Comparison of ENCODE assay signal across 24 cellular contexts in the genomic region with DNA sequence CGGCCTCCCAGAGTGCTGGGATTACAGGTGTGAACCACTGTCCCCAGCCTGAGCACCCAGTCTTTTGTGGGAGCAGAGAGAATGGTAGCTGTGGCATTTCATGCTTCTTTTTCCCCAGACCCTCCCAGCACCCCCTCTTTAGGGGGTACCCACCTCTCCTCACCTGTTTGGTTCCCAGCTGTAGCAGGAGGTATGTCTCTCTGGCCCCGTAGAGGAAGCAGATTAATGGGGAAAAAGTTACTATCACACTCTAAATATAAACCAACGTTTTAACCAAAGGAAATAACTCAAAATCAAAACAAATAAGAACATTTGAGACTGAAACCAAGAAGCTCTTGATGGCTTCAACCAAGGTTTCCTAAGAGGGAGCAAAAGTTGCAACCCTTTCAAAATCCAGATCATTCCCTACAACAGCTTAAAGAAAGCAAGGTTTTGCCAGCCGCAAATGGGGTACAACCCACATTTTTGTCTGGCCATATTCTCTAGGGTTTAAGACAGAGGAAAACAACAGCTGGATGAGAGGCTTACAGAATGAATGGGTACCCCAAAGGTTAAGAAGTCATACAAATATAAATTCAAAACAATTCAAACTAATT. TPM values are rescaled to one million over a fixed set of nuclear protein-coding genes. Genes with fewer than 3 reads are reported as not detected.
DNase-seq lines count a peak whose midpoint lies in the region; ATAC-seq, FAIRE-seq and TF ChIP-seq lines count a peak whose summit lies in the region.
"Had no signal": no experiment of that assay in that cellular context is flagged by ENCODE, and none has a peak within 500 bp of the region (broad histone marks: within the 10 kb centered on the region; RNA-seq: fewer than 3 reads in every experiment).

No MANE protein-coding gene starts in this region.

- no peaks in the 10 kb centered on the region for H3F3A ChIP-seq in neural progenitor cell (ENCODE audit: low read depth)
- H3F3A ChIP-seq in PC-9 (ENCODE audit: insufficient read depth, low read depth) = no peaks in the 10 kb centered on the region

- TF ChIP-seq CTCF in neural progenitor cell (IDR thresholded peaks at IDR 0.05) (no peak), PC-9 (conservative IDR thresholded peaks at IDR 0.05) (no peak)

- H3K9me3 ChIP-seq in neural progenitor cell (ENCODE audit: low read depth) (no peaks in the 10 kb centered on the region), PC-9 (ENCODE audit: insufficient read depth, low read depth) (no peaks in the 10 kb centered on the region)
- H3K9me3 ChIP-seq: adrenal gland, gastroesophageal sphincter, spleen, tibial nerve had no signal

- H3K79me2 ChIP-seq in neural progenitor cell (ENCODE audit: low read depth) (no peaks in the 10 kb centered on the region), PC-9 (ENCODE audit: low read depth) (no peaks in the 10 kb centered on the region)

- H3K4me3 Mint-ChIP-seq in T-helper 2 cell treated with Interferon-gamma antibody and Interleukin-4, amounts not matched to agents 5 μg/mL and 100 μg/mL, for 36 hours = peak overlapping the region; percentile 74
- peak overlapping the region; percentile 73 for H3K4me3 Mint-ChIP-seq in activated CD8-positive, alpha-beta T cell treated with anti-CD3 and anti-CD28 coated beads, Interleukin-2, amount 10 ng/mL, durations not matched to agents 7 days and 5 days
- H3K4me3 Mint-ChIP-seq in naive thymus-derived CD8-positive, alpha-beta T cell = peak overlapping the region; percentile 57 to 90 (median 79)
- H3K4me3 Mint-ChIP-seq in neural progenitor cell = no peak overlapping the region
- H3K4me3 Mint-ChIP-seq: neural crest cell had no signal

- CTCF ChIA-PET in activated CD8-positive, alpha-beta T cell treated with anti-CD3 and anti-CD28 coated beads, Interleukin-2, amount 10 ng/mL, durations not matched to agents 7 days and 5 days (lab: Charles Lee) = interaction anchor here (0.9 to 5.4 kb wide), 5 partner anchors 12 to 84 kb away, joined by 3 to 21 read pairs (median 7); a partner anchor contains a TSS
- CTCF ChIA-PET in PC-9 (lab: Charles Lee) = no interaction called here

- H4K20me1 ChIP-seq in neural progenitor cell (ENCODE audit: low read depth) (no peaks in the 10 kb centered on the region), PC-9 (ENCODE audit: insufficient read depth) (no peaks in the 10 kb centered on the region)

- no peak overlapping the region for H3K9ac ChIP-seq in neural progenitor cell
- H3K9ac ChIP-seq: GM23248 had no signal

- intact Hi-C loops in PC-9 (cut with micrococcal nuclease; ENCODE audit: unreplicated experiment) = no loop called here

- H2AFZ ChIP-seq in neural progenitor cell (replicated peaks) (no peak overlapping the region), PC-9 (no peak overlapping the region)
- H2AFZ ChIP-seq: GM23248 had no signal

- peak; percentile 66 for ATAC-seq in activated CD8-positive, alpha-beta T cell treated with anti-CD3 and anti-CD28 coated beads, Interleukin-2, amount 10 ng/mL, durations not matched to agents 7 days and 5 days
- ATAC-seq in naive thymus-derived CD8-positive, alpha-beta T cell = peak in 1 of 2 donors; percentile 28
- ATAC-seq: gastroesophageal sphincter, left colon had no signal

- H3K27me3 Mint-ChIP-seq in T-helper 2 cell treated with Interferon-gamma antibody and Interleukin-4, amounts not matched to agents 5 μg/mL and 100 μg/mL, for 36 hours (ENCODE audit: low read depth) = no peaks in the 10 kb centered on the region
- no peaks in the 10 kb centered on the region for H3K27me3 Mint-ChIP-seq in activated CD8-positive, alpha-beta T cell treated with anti-CD3 and anti-CD28 coated beads, Interleukin-2, amount 10 ng/mL, durations not matched to agents 7 days and 5 days (ENCODE audit: low read depth)
- no peaks in the 10 kb centered on the region for H3K27me3 Mint-ChIP-seq in naive thymus-derived CD8-positive, alpha-beta T cell
- H3K27me3 Mint-ChIP-seq in neural progenitor cell (ENCODE audit: insufficient read depth, low read depth) = no peaks in the 10 kb centered on the region

- DNase-seq in T-helper 2 cell treated with Interferon-gamma antibody and Interleukin-4, amounts not matched to agents 5 μg/mL and 100 μg/mL, for 36 hours (ENCODE audit: low spot score) = no peak
- no peak for DNase-seq in T-helper 2 cell
- DNase-seq in GM19239 (ENCODE audit: insufficient read length, low spot score) = no peak
- no peak for DNase-seq in activated CD8-positive, alpha-beta T cell treated with anti-CD3 and anti-CD28 coated beads, Interleukin-2, amount 10 ng/mL, durations not matched to agents 7 days and 5 days
- no peak for DNase-seq in naive thymus-derived CD8-positive, alpha-beta T cell
- no peak for DNase-seq in neural progenitor cell (ENCODE audit: low spot score)
- no peak for DNase-seq in PC-9
- DNase-seq in nucleus accumbens (lab: John Stamatoyannopoulos, UW) = no peak
- DNase-seq: 8988T, adrenal gland, DMS153, erythroblast, GF-D8, GM23248, IMR-90, left colon, NCI-H187 treated with DMSO at 0.1 percent for 48 hours, spleen, SW 1271 had no signal

- peak overlapping the region; percentile 77 for H3K27ac Mint-ChIP-seq in T-helper 2 cell treated with Interferon-gamma antibody and Interleukin-4, amounts not matched to agents 5 μg/mL and 100 μg/mL, for 36 hours
- H3K27ac Mint-ChIP-seq in activated CD8-positive, alpha-beta T cell treated with anti-CD3 and anti-CD28 coated beads, Interleukin-2, amount 10 ng/mL, durations not matched to agents 7 days and 5 days = peak overlapping the region; percentile 85
- H3K27ac Mint-ChIP-seq in naive thymus-derived CD8-positive, alpha-beta T cell = peak overlapping the region in 9 of 10 donors; percentile 36 to 92 (median 87)
- no peak overlapping the region for H3K27ac Mint-ChIP-seq in neural progenitor cell

- H3K36me3 ChIP-seq in neural progenitor cell = no peaks in the 10 kb centered on the region
- no peaks in the 10 kb centered on the region for H3K36me3 ChIP-seq in PC-9 (ENCODE audit: low read depth)
- H3K36me3 ChIP-seq: adrenal gland, gastroesophageal sphincter, tibial nerve had no signal

- POLR2A ChIA-PET in activated CD8-positive, alpha-beta T cell treated with anti-CD3 and anti-CD28 coated beads, Interleukin-2, amount 10 ng/mL, durations not matched to agents 7 days and 5 days (lab: Charles Lee) = interaction anchor here (0.9 to 2.2 kb wide), 5 partner anchors 12 to 65 kb away, joined by 3 to 14 read pairs (median 4); a partner anchor contains a TSS
- POLR2A ChIA-PET in naive thymus-derived CD8-positive, alpha-beta T cell (lab: Charles Lee) = interaction anchor here (0.8 to 1.2 kb wide), 4 partner anchors 13 to 84 kb away, joined by 3 to 5 read pairs (median 3); a partner anchor contains a TSS
- POLR2A ChIA-PET in PC-9 (lab: Charles Lee; ENCODE audit: unreplicated experiment) = no interaction called here

- peaks cover 68% of the 10 kb centered on the region for H3K36me3 Mint-ChIP-seq in T-helper 2 cell treated with Interferon-gamma antibody and Interleukin-4, amounts not matched to agents 5 μg/mL and 100 μg/mL, for 36 hours (ENCODE audit: low read depth)
- peaks cover 71% of the 10 kb centered on the region for H3K36me3 Mint-ChIP-seq in activated CD8-positive, alpha-beta T cell treated with anti-CD3 and anti-CD28 coated beads, Interleukin-2, amount 10 ng/mL, durations not matched to agents 7 days and 5 days (ENCODE audit: low read depth)
- H3K36me3 Mint-ChIP-seq in naive thymus-derived CD8-positive, alpha-beta T cell = peaks cover 0 to 57% (median 16%) of the 10 kb centered on the region in 3 donors
- no peaks in the 10 kb centered on the region for H3K36me3 Mint-ChIP-seq in neural progenitor cell

- no peak overlapping the region for H3K4me3 ChIP-seq in neural progenitor cell
- H3K4me3 ChIP-seq in PC-9 = no peak overlapping the region
- H3K4me3 ChIP-seq: adrenal gland, gastroesophageal sphincter, GM23248, tibial nerve had no signal

- no peaks in the 10 kb centered on the region for H3K9me2 ChIP-seq in PC-9 (ENCODE audit: insufficient read depth)

- H3K4me1 Mint-ChIP-seq in T-helper 2 cell treated with Interferon-gamma antibody and Interleukin-4, amounts not matched to agents 5 μg/mL and 100 μg/mL, for 36 hours (ENCODE audit: low read depth) = peaks cover 76% of the 10 kb centered on the region
- H3K4me1 Mint-ChIP-seq in activated CD8-positive, alpha-beta T cell treated with anti-CD3 and anti-CD28 coated beads, Interleukin-2, amount 10 ng/mL, durations not matched to agents 7 days and 5 days (ENCODE audit: low read depth) = peaks cover 83% of the 10 kb centered on the region
- H3K4me1 Mint-ChIP-seq in naive thymus-derived CD8-positive, alpha-beta T cell = peaks cover 26 to 87% (median 76%) of the 10 kb centered on the region in 4 donors
- peaks cover 2% of the 10 kb centered on the region for H3K4me1 Mint-ChIP-seq in neural progenitor cell
- H3K4me1 Mint-ChIP-seq: neural crest cell had no signal

- H3K4me2 ChIP-seq in neural progenitor cell = no peak overlapping the region
- H3K4me2 ChIP-seq in PC-9 = no peak overlapping the region

- H3K27me3 ChIP-seq in neural progenitor cell = no peaks in the 10 kb centered on the region
- H3K27me3 ChIP-seq in PC-9 (ENCODE audit: insufficient read depth, low read depth) = no peaks in the 10 kb centered on the region; the same call in 1 of the 2 replicates
- H3K27me3 ChIP-seq: adrenal gland, gastroesophageal sphincter, spleen, tibial nerve had no signal

- BruUV-seq in PC-9 (replicated peaks; lab: Mats Ljungman, UMichigan) = no TSS peak

- no peak overlapping the region for H3K27ac ChIP-seq in neural progenitor cell
- no peak overlapping the region for H3K27ac ChIP-seq in PC-9
- H3K27ac ChIP-seq: adrenal gland, gastroesophageal sphincter, GM23248, tibial nerve, VCaP had no signal

- peak; percentile 4 for FAIRE-seq in GM19239 (lab: Jason Lieb, UNC)
- FAIRE-seq: bronchial epithelial cell had no signal

- no peaks in the 10 kb centered on the region for H3K9me3 Mint-ChIP-seq in T-helper 2 cell treated with Interferon-gamma antibody and Interleukin-4, amounts not matched to agents 5 μg/mL and 100 μg/mL, for 36 hours
- H3K9me3 Mint-ChIP-seq in activated CD8-positive, alpha-beta T cell treated with anti-CD3 and anti-CD28 coated beads, Interleukin-2, amount 10 ng/mL, durations not matched to agents 7 days and 5 days (ENCODE audit: insufficient read depth) = no peaks in the 10 kb centered on the region
- no peaks in the 10 kb centered on the region for H3K9me3 Mint-ChIP-seq in naive thymus-derived CD8-positive, alpha-beta T cell
- H3K9me3 Mint-ChIP-seq in neural progenitor cell = no peaks in the 10 kb centered on the region
- H3K9me3 Mint-ChIP-seq: neural crest cell had no signal

- H3K4me1 ChIP-seq in neural progenitor cell (peaks cover 8% of the 10 kb centered on the region), PC-9 (replicated peaks; ENCODE audit: insufficient read depth) (no peaks in the 10 kb centered on the region)
- H3K4me1 ChIP-seq: adrenal gland, gastroesophageal sphincter had no signal

RNA-seq across cellular contexts. Expression of a gene that starts 8.0 kb away (rescaled TPM):
- total RNA-seq in activated CD8-positive, alpha-beta T cell treated with anti-CD3 and anti-CD28 coated beads, Interleukin-2, amount 10 ng/mL, durations not matched to agents 7 days and 5 days = 10 to 100 TPM; 26.5 to 27.9 TPM
- 10 to 100 TPM; 46.3 to 49.7 TPM for total RNA-seq in naive thymus-derived CD8-positive, alpha-beta T cell
- 10 to 100 TPM; 49.1 to 62.1 (median 60.9) TPM for polyA plus RNA-seq in naive thymus-derived CD8-positive, alpha-beta T cell
- 4.4 and 10.2 TPM in 2 replicates for total RNA-seq in neural progenitor cell (ENCODE audit: low replicate concordance)
- 0.15 and 0.85 TPM in 2 replicates for total RNA-seq in PC-9 (2021)
